ENCODE assay signal across 14 cellular contexts in genomic region chr2:200677721-200678532, GRCh38.
A peak's percentile ranks its signal among the peaks of the same experiment; 100 is the strongest.
DNase-seq lines count a peak whose midpoint lies in the region; TF ChIP-seq lines count a peak whose summit lies in the region.
"Had no signal": no experiment of that assay in that cellular context is flagged by ENCODE, and none has a peak within 500 bp of the region (broad histone marks: within the 10 kb centered on the region; RNA-seq: fewer than 3 reads in every experiment).

No MANE protein-coding gene starts in this region.

- peak in 1 of 2 donors; percentile 13 for TF ChIP-seq CTCF in right atrium auricular region (IDR thresholded peaks at IDR 0.05)

- no peak overlapping the region for H3K4me3 ChIP-seq in right atrium auricular region
- no peak overlapping the region for H3K4me3 ChIP-seq in skeletal muscle cell (ENCODE audit: low read depth, low read length)
- H3K4me3 ChIP-seq: GM12878 had no signal

- peak overlapping the region in 1 of 2 donors; percentile 45 for H3K27ac ChIP-seq in right atrium auricular region

- H3K36me3 ChIP-seq in right atrium auricular region = no peaks in the 10 kb centered on the region

- H3K27me3 ChIP-seq in right atrium auricular region = no peaks in the 10 kb centered on the region

- peaks cover 0 to 7% of the 10 kb centered on the region in 2 donors for H3K4me1 ChIP-seq in right atrium auricular region
- H3K4me1 ChIP-seq: Caco-2 had no signal

- DNase-seq in GM03348 (ENCODE audit: low spot score) = peak; percentile 77
- peak; percentile 82 for DNase-seq in astrocyte of the hippocampus (ENCODE audit: low read depth, low spot score)
- DNase-seq in right atrium auricular region (ENCODE audit: low spot score) = peak; percentile 67
- peak; percentile 32 for DNase-seq in skeletal muscle cell (ENCODE audit: low read depth)
- no peak for DNase-seq in T-helper 9 cell
- no peak for DNase-seq in effector CD4-positive, alpha-beta T cell
- DNase-seq in stimulated activated CD4-positive, alpha-beta T cell treated with anti-CD3 and anti-CD28 coated beads, Interleukin-4, amount 100 ng/mL, for 1 hour = no peak
- DNase-seq in stimulated activated CD4-positive, alpha-beta T cell treated with anti-CD3 and anti-CD28 coated beads, Interleukin-15, amount 100 ng/mL, for 24 hours = no peak
- DNase-seq: activated CD4-positive, alpha-beta T cell treated with anti-CD3 and anti-CD28 coated beads, Interleukin-2, amount 50 U/mL, for 1 hour; activated effector memory CD4-positive, alpha-beta T cell treated with anti-CD3 and anti-CD28 coated beads, Interleukin-2, amount 50 U/mL, for 16 hours; Caco-2; MV-4-11; SW 1271 had no signal

- no peaks in the 10 kb centered on the region for H3K9me3 ChIP-seq in right atrium auricular region
- H3K9me3 ChIP-seq: Caco-2 had no signal

Comparison
In these comparisons a context has a peak if more than half of its experiments do, and no peak if none do; other contexts are left out.
1. DNase-seq: peak in GM03348 (single experiment), astrocyte of the hippocampus (single experiment), right atrium auricular region (single experiment) and skeletal muscle cell (single experiment); none in T-helper 9 cell (single experiment), effector CD4-positive, alpha-beta T cell (single experiment), stimulated activated CD4-positive, alpha-beta T cell treated with anti-CD3 and anti-CD28 coated beads, Interleukin-4, amount 100 ng/mL, for 1 hour (single experiment) and stimulated activated CD4-positive, alpha-beta T cell treated with anti-CD3 and anti-CD28 coated beads, Interleukin-15, amount 100 ng/mL, for 24 hours (single experiment).